ENCODE assay signal across 1 cellular context in genomic region chr11:68839054-68839865, GRCh38.
TF ChIP-seq lines count a peak whose summit lies in the region.

No MANE protein-coding gene starts in this region.

TF ChIP-seq in H1, 55 proteins besides CTCF, POLR2A, EP300 and RAD21:
- TF ChIP-seq KDM1A (IDR thresholded peaks at IDR 0.05; ENCODE audit: borderline replicate concordance, low read length) (no peak), ATF3 (IDR thresholded peaks at IDR 0.05; ENCODE audit: insufficient read depth, low read depth, low read length) (peak; percentile 77; the same call in 1 of the 2 replicates), JUND (IDR thresholded peaks at IDR 0.05; ENCODE audit: low read length) (no peak), EZH2 (IDR thresholded peaks at IDR 0.05; ENCODE audit: low read depth, low read length, severe bottlenecking) (no peak), YY1 (IDR thresholded peaks at IDR 0.05; ENCODE audit: low read depth, low read length) (no peak), PHF8 (conservative IDR thresholded peaks at IDR 0.05; ENCODE audit: low read depth, low read length) (no peak), USF2 (IDR thresholded peaks at IDR 0.05; ENCODE audit: low read length) (peak; percentile 94), SP2 (IDR thresholded peaks at IDR 0.05; ENCODE audit: low read length) (no peak), BCL11A (IDR thresholded peaks at IDR 0.05; ENCODE audit: low read depth in 2 of 2, low read length in 2 of 2) (no peak), RXRA (IDR thresholded peaks at IDR 0.05; ENCODE audit: insufficient read depth, low read depth, low read length) (peak; percentile 89), SRF (IDR thresholded peaks at IDR 0.05; ENCODE audit: low read depth, low read length) (no peak), JUN (IDR thresholded peaks at IDR 0.05; ENCODE audit: low read depth, low read length) (no peak), CREB1 (IDR thresholded peaks at IDR 0.05) (no peak), KDM4A (IDR thresholded peaks at IDR 0.05; ENCODE audit: low read depth, low read length, severe bottlenecking) (no peak), RBBP5 (IDR thresholded peaks at IDR 0.05; ENCODE audit: borderline replicate concordance, low read depth, low read length) (peak; percentile 74), FOSL1 (IDR thresholded peaks at IDR 0.05; ENCODE audit: insufficient read depth, low read depth, low read length) (no peak), CBX5 (IDR thresholded peaks at IDR 0.05; ENCODE audit: low read depth, low read length) (no peak), SIRT6 (IDR thresholded peaks at IDR 0.05; ENCODE audit: low read length) (no peak), CTBP2 (IDR thresholded peaks at IDR 0.05; ENCODE audit: borderline replicate concordance, insufficient read depth, insufficient read length, low read length) (no peak), GABPA (IDR thresholded peaks at IDR 0.05; ENCODE audit: borderline replicate concordance, insufficient read depth, low read length) (no peak), NRF1 (IDR thresholded peaks at IDR 0.05; ENCODE audit: low read depth, low read length) (no peak), CHD2 (IDR thresholded peaks at IDR 0.05; ENCODE audit: low read length) (no peak), CHD1 (IDR thresholded peaks at IDR 0.05; ENCODE audit: low read depth, low read length) (no peak), POLR2AphosphoS5 (IDR thresholded peaks at IDR 0.05; ENCODE audit: low read depth, low read length) (no peak), EGR1 (IDR thresholded peaks at IDR 0.05; ENCODE audit: borderline replicate concordance, low read depth, low read length) (no peak), KDM5A (IDR thresholded peaks at IDR 0.05; ENCODE audit: low read length) (no peak), TAF1 (IDR thresholded peaks at IDR 0.05; ENCODE audit: low read depth, low read length) (peak; percentile 44; the same call in 1 of the 2 replicates), SIN3A (conservative IDR thresholded peaks at IDR 0.05 in 1 of 2, IDR thresholded peaks at IDR 0.05 in 1 of 2; ENCODE audit: low read depth in 1 of 2, low read length in 2 of 2) (peak in 1 of 2 experiments; percentile 17; a peak in 3 of 4 replicates), ZNF274 (IDR thresholded peaks at IDR 0.05; ENCODE audit: borderline replicate concordance, extremely low read depth, low read length) (no peak), SUZ12 (IDR thresholded peaks at IDR 0.05; ENCODE audit: low read length) (no peak), HDAC6 (IDR thresholded peaks at IDR 0.05; ENCODE audit: low read depth, low read length) (no peak), RFX5 (IDR thresholded peaks at IDR 0.05; ENCODE audit: borderline replicate concordance, low read depth, low read length) (no peak), SP4 (IDR thresholded peaks at IDR 0.05; ENCODE audit: low read length) (no peak; the same call in 1 of the 2 replicates), SAP30 (IDR thresholded peaks at IDR 0.05; ENCODE audit: insufficient read depth, insufficient replicate concordance, low read length) (no peak), TCF12 (IDR thresholded peaks at IDR 0.05; ENCODE audit: low read depth, low read length) (no peak), CEBPB (IDR thresholded peaks at IDR 0.05; ENCODE audit: low read depth, low read length) (no peak), NANOG (IDR thresholded peaks at IDR 0.05; ENCODE audit: insufficient read depth, low read depth, low read length, poor library complexity, severe bottlenecking) (peak; percentile 47), ASH2L (IDR thresholded peaks at IDR 0.05; ENCODE audit: low read length) (peak; percentile 71), MAFK (IDR thresholded peaks at IDR 0.05; ENCODE audit: low read depth, low read length) (no peak), CBX8 (IDR thresholded peaks at IDR 0.05; ENCODE audit: borderline replicate concordance, low read depth, low read length) (no peak), POU5F1 (IDR thresholded peaks at IDR 0.05; ENCODE audit: low read depth, low read length) (no peak), RNF2 (IDR thresholded peaks at IDR 0.05; ENCODE audit: borderline replicate concordance, low read depth, low read length, missing control alignments, poor library complexity, severe bottlenecking) (no peak), SIX5 (IDR thresholded peaks at IDR 0.05; ENCODE audit: low read depth, low read length) (no peak), SP1 (IDR thresholded peaks at IDR 0.05; ENCODE audit: low read depth, low read length) (peak; percentile 79; the same call in 1 of the 2 replicates), E2F6 (IDR thresholded peaks at IDR 0.05) (no peak; the same call in 1 of the 2 replicates), GTF2F1 (IDR thresholded peaks at IDR 0.05; ENCODE audit: borderline replicate concordance, low read depth, low read length) (no peak), TAF7 (optimal IDR thresholded peaks at IDR 0.05; ENCODE audit: borderline replicate concordance, low read depth, low read length) (no peak), BACH1 (IDR thresholded peaks at IDR 0.05; ENCODE audit: low read length) (no peak), ATF2 (IDR thresholded peaks at IDR 0.05; ENCODE audit: low read length) (no peak), HDAC2 (IDR thresholded peaks at IDR 0.05; ENCODE audit: borderline replicate concordance in 1 of 2, low read depth in 2 of 2, low read length in 2 of 2) (peak; percentile 12 to 62; a peak in 2 of 4 replicates), BRCA1 (IDR thresholded peaks at IDR 0.05; ENCODE audit: low read depth, low read length) (no peak), TBP (IDR thresholded peaks at IDR 0.05; ENCODE audit: low read depth, low read length) (no peak), TEAD4 (IDR thresholded peaks at IDR 0.05; ENCODE audit: low read depth, low read length) (no peak)
- TF ChIP-seq, protein P1, sequence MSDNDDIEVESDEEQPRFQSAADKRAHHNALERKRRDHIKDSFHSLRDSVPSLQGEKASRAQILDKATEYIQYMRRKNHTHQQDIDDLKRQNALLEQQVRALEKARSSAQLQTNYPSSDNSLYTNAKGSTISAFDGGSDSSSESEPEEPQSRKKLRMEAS (IDR thresholded peaks at IDR 0.05): peak; percentile 54
- TF ChIP-seq, protein P2, sequence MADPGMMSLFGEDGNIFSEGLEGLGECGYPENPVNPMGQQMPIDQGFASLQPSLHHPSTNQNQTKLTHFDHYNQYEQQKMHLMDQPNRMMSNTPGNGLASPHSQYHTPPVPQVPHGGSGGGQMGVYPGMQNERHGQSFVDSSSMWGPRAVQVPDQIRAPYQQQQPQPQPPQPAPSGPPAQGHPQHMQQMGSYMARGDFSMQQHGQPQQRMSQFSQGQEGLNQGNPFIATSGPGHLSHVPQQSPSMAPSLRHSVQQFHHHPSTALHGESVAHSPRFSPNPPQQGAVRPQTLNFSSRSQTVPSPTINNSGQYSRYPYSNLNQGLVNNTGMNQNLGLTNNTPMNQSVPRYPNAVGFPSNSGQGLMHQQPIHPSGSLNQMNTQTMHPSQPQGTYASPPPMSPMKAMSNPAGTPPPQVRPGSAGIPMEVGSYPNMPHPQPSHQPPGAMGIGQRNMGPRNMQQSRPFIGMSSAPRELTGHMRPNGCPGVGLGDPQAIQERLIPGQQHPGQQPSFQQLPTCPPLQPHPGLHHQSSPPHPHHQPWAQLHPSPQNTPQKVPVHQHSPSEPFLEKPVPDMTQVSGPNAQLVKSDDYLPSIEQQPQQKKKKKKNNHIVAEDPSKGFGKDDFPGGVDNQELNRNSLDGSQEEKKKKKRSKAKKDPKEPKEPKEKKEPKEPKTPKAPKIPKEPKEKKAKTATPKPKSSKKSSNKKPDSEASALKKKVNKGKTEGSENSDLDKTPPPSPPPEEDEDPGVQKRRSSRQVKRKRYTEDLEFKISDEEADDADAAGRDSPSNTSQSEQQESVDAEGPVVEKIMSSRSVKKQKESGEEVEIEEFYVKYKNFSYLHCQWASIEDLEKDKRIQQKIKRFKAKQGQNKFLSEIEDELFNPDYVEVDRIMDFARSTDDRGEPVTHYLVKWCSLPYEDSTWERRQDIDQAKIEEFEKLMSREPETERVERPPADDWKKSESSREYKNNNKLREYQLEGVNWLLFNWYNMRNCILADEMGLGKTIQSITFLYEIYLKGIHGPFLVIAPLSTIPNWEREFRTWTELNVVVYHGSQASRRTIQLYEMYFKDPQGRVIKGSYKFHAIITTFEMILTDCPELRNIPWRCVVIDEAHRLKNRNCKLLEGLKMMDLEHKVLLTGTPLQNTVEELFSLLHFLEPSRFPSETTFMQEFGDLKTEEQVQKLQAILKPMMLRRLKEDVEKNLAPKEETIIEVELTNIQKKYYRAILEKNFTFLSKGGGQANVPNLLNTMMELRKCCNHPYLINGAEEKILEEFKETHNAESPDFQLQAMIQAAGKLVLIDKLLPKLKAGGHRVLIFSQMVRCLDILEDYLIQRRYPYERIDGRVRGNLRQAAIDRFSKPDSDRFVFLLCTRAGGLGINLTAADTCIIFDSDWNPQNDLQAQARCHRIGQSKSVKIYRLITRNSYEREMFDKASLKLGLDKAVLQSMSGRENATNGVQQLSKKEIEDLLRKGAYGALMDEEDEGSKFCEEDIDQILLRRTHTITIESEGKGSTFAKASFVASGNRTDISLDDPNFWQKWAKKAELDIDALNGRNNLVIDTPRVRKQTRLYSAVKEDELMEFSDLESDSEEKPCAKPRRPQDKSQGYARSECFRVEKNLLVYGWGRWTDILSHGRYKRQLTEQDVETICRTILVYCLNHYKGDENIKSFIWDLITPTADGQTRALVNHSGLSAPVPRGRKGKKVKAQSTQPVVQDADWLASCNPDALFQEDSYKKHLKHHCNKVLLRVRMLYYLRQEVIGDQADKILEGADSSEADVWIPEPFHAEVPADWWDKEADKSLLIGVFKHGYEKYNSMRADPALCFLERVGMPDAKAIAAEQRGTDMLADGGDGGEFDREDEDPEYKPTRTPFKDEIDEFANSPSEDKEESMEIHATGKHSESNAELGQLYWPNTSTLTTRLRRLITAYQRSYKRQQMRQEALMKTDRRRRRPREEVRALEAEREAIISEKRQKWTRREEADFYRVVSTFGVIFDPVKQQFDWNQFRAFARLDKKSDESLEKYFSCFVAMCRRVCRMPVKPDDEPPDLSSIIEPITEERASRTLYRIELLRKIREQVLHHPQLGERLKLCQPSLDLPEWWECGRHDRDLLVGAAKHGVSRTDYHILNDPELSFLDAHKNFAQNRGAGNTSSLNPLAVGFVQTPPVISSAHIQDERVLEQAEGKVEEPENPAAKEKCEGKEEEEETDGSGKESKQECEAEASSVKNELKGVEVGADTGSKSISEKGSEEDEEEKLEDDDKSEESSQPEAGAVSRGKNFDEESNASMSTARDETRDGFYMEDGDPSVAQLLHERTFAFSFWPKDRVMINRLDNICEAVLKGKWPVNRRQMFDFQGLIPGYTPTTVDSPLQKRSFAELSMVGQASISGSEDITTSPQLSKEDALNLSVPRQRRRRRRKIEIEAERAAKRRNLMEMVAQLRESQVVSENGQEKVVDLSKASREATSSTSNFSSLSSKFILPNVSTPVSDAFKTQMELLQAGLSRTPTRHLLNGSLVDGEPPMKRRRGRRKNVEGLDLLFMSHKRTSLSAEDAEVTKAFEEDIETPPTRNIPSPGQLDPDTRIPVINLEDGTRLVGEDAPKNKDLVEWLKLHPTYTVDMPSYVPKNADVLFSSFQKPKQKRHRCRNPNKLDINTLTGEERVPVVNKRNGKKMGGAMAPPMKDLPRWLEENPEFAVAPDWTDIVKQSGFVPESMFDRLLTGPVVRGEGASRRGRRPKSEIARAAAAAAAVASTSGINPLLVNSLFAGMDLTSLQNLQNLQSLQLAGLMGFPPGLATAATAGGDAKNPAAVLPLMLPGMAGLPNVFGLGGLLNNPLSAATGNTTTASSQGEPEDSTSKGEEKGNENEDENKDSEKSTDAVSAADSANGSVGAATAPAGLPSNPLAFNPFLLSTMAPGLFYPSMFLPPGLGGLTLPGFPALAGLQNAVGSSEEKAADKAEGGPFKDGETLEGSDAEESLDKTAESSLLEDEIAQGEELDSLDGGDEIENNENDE (IDR thresholded peaks at IDR 0.05; ENCODE audit: insufficient replicate concordance, low read length): no peak
